ENCODE assay signal across 1 cellular context in genomic region chr7:129952653-129953560, GRCh38.
A peak's percentile ranks its signal among the peaks of the same experiment; 100 is the strongest.
TF ChIP-seq lines count a peak whose summit lies in the region.

Gene UBE2H, minus strand, starts transcription at chr7:129952960. Its CDS starts 405 bp downstream, at chr7:129952555.

TF ChIP-seq in HepG2, 621 proteins besides CTCF, POLR2A, EP300 and RAD21 (continued from another document and continues in another):
- TF ChIP-seq CEBPZ (IDR thresholded peaks at IDR 0.05; ENCODE audit: low read length) (no peak), PATZ1 (CRISPR knock-in tag; IDR thresholded peaks at IDR 0.05) (0 out of 2 replicates have a peak, but pooled peaks have one; percentile 22), HNRNPLL (IDR thresholded peaks at IDR 0.05; ENCODE audit: low read depth, low read length, poor library complexity, severe bottlenecking) (no peak), ZNF777 (CRISPR knock-in tag; IDR thresholded peaks at IDR 0.05) (no peak), ZNF3 (CRISPR knock-in tag; IDR thresholded peaks at IDR 0.05) (peak; percentile 82; the same call in 1 of the 2 replicates), ZNF784 (CRISPR knock-in tag; IDR thresholded peaks at IDR 0.05; ENCODE audit: borderline replicate concordance) (peak; percentile 78; the same call in 1 of the 2 replicates), SETDB1 (CRISPR knock-in tag; IDR thresholded peaks at IDR 0.05; ENCODE audit: borderline replicate concordance) (no peak), ZNF564 (CRISPR knock-in tag; IDR thresholded peaks at IDR 0.05) (no peak), FOXM1 (CRISPR knock-in tag; IDR thresholded peaks at IDR 0.05) (no peak), ZSCAN25 (CRISPR knock-in tag; IDR thresholded peaks at IDR 0.05) (0 out of 2 replicates have a peak, but pooled peaks have one; percentile 29), TFAP4 (IDR thresholded peaks at IDR 0.05; ENCODE audit: borderline replicate concordance, low read depth) (no peak), AGO2 (optimal IDR thresholded peaks at IDR 0.05; ENCODE audit: low read depth, low read length) (no peak), YY1 (IDR thresholded peaks at IDR 0.05; ENCODE audit: insufficient read depth, insufficient replicate concordance, low read depth, low read length) (peak; percentile 8), NFAT5 (CRISPR knock-in tag; IDR thresholded peaks at IDR 0.05) (no peak), NONO (IDR thresholded peaks at IDR 0.05) (no peak), NONO (CRISPR knock-in tag; conservative IDR thresholded peaks at IDR 0.05) (no peak; the same call in 1 of the 2 replicates), NKX3-1 (CRISPR knock-in tag; IDR thresholded peaks at IDR 0.05) (no peak), RFXANK (CRISPR knock-in tag; IDR thresholded peaks at IDR 0.05) (no peak), MYC (CRISPR knock-in tag; IDR thresholded peaks at IDR 0.05; ENCODE audit: borderline replicate concordance) (peak; percentile 44; the same call in 1 of the 2 replicates), HINFP (CRISPR knock-in tag; IDR thresholded peaks at IDR 0.05; ENCODE audit: low read depth) (0 out of 2 replicates have a peak, but pooled peaks have one; percentile 45), ZNF740 (CRISPR knock-in tag; IDR thresholded peaks at IDR 0.05) (no peak), ZNF354B (CRISPR knock-in tag; IDR thresholded peaks at IDR 0.05) (no peak), MEIS2 (CRISPR knock-in tag; IDR thresholded peaks at IDR 0.05) (no peak), NFIB (CRISPR knock-in tag; IDR thresholded peaks at IDR 0.05; ENCODE audit: borderline replicate concordance) (no peak), ZNF710 (CRISPR knock-in tag; IDR thresholded peaks at IDR 0.05; ENCODE audit: borderline replicate concordance) (no peak), ZBTB21 (CRISPR knock-in tag; IDR thresholded peaks at IDR 0.05) (peak; percentile 99), GATA4 (IDR thresholded peaks at IDR 0.05; ENCODE audit: borderline replicate concordance, low read depth) (no peak), RORA (CRISPR knock-in tag; IDR thresholded peaks at IDR 0.05) (no peak), ZNF33A (CRISPR knock-in tag; IDR thresholded peaks at IDR 0.05; ENCODE audit: borderline replicate concordance) (no peak), ZNF503 (CRISPR knock-in tag; IDR thresholded peaks at IDR 0.05) (no peak), BHLHE40 (IDR thresholded peaks at IDR 0.05; ENCODE audit: low read length) (peak; percentile 31; the same call in 1 of the 2 replicates), THYN1 (CRISPR knock-in tag; IDR thresholded peaks at IDR 0.05; ENCODE audit: borderline replicate concordance, low read depth) (no peak), HNF4A (CRISPR knock-in tag; IDR thresholded peaks at IDR 0.05) (no peak), SNAPC5 (CRISPR knock-in tag; IDR thresholded peaks at IDR 0.05; ENCODE audit: borderline replicate concordance) (no peak)
